In genomic region chr18:36830141-36830495, GRCh38 we compare ENCODE assay signal across 10 cellular contexts. TPM values are rescaled to one million over a fixed set of nuclear protein-coding genes. Genes with fewer than 3 reads are reported as not detected.
DNase-seq lines count a peak whose midpoint lies in the region; ATAC-seq, FAIRE-seq and TF ChIP-seq lines count a peak whose summit lies in the region.
"Had no signal": no experiment of that assay in that cellular context is flagged by ENCODE, and none has a peak within 500 bp of the region (broad histone marks: within the 10 kb centered on the region; RNA-seq: fewer than 3 reads in every experiment).

No MANE protein-coding gene starts in this region.

- no peak for TF ChIP-seq POLR2A in GM12878 (IDR thresholded peaks at IDR 0.05; ENCODE audit: low read depth, low read length)

- no peak for TF ChIP-seq EP300 in GM12878 (IDR thresholded peaks at IDR 0.05; ENCODE audit: borderline replicate concordance in 1 of 2, control insufficient read depth in 1 of 2, low read depth in 2 of 2, low read length in 2 of 2)

- peak overlapping the region; percentile 98 for H2AFZ ChIP-seq in GM12878 (ENCODE audit: control insufficient read depth, low read depth, low read length)

- H3K9me3 ChIP-seq in BLaER1 treated with 17β-estradiol and CSF1 and Interleukin-3, amounts not matched to agents 10 nM and 100 nM (replicated peaks in 1 of 11) = peaks cover 0 to 13% (median 0%) of the 10 kb centered on the region in 11 experiments; a peak in 5 of 22 replicates
- H3K9me3 ChIP-seq in GM12878 (replicated peaks; ENCODE audit: control insufficient read depth, insufficient read depth, low read length) = no peaks in the 10 kb centered on the region
- H3K9me3 ChIP-seq: spleen had no signal

- H3K27ac ChIP-seq in BLaER1 treated with 17β-estradiol and CSF1 and Interleukin-3, amounts not matched to agents 10 nM and 100 nM = no peak overlapping the region
- no peak overlapping the region for H3K27ac ChIP-seq in GM12878 (ENCODE audit: control insufficient read depth, insufficient read depth)

- POLR2A ChIA-PET in GM12878 (lab: Charles Lee) = no interaction called here

- TF ChIP-seq CTCF in GM12878 (IDR thresholded peaks at IDR 0.05 in 2 of 3, conservative IDR thresholded peaks at IDR 0.05 in 1 of 3; ENCODE audit: control insufficient read depth in 2 of 3, extremely low read depth in 1 of 3, insufficient read depth in 1 of 3, low read depth in 3 of 3, low read length in 3 of 3) (no peak), natural killer cell (IDR thresholded peaks at IDR 0.05) (no peak)

- no peak for ATAC-seq in GM12878
- no peak for ATAC-seq in natural killer cell
- no peak for ATAC-seq in HG03439 (IDR thresholded peaks at IDR 0.05; ENCODE audit: unreplicated experiment)
- no peak for ATAC-seq in GM18519 (IDR thresholded peaks at IDR 0.05; ENCODE audit: low FRiP score, unreplicated experiment)

- H3K4me3 ChIP-seq in BLaER1 treated with 17β-estradiol and CSF1 and Interleukin-3, amounts not matched to agents 10 nM and 100 nM = peak overlapping the region in 9 of 10 experiments; percentile 79 to 98 (median 90); a peak in 10 of 20 replicates
- peak overlapping the region; percentile 75 for H3K4me3 ChIP-seq in GM12878

- H3K36me3 ChIP-seq in BLaER1 treated with 17β-estradiol and CSF1 and Interleukin-3, amounts not matched to agents 10 nM and 100 nM = peaks cover 0 to 19% (median 9%) of the 10 kb centered on the region in 11 experiments; a peak in 14 of 22 replicates
- H3K36me3 ChIP-seq in GM12878 (ENCODE audit: control insufficient read depth in 2 of 2, insufficient read depth in 2 of 2, low read length in 1 of 2) = no peaks in the 10 kb centered on the region

- peaks cover 26% of the 10 kb centered on the region for H3K79me2 ChIP-seq in GM12878 (ENCODE audit: control insufficient read depth, insufficient read depth, low read length)

- SMC1A ChIA-PET in GM12878 (lab: Charles Lee; ENCODE audit: uncharacterized antibody, unreplicated experiment) = interaction anchor here (1.5 kb wide), 1 partner anchor 19 kb away, joined by 6 read pairs; no protein-coding TSS in a partner anchor

- H3K36me3 Mint-ChIP-seq in IgD-negative memory B cell (no peaks in the 10 kb centered on the region), natural killer cell (no peaks in the 10 kb centered on the region)

- H3K4me3 Mint-ChIP-seq in IgD-negative memory B cell (peak overlapping the region; percentile 89 to 99 (median 96)), natural killer cell (peak overlapping the region; percentile 84)

- H3K9me3 Mint-ChIP-seq in IgD-negative memory B cell (no peaks in the 10 kb centered on the region), natural killer cell (no peaks in the 10 kb centered on the region)

- no peak for FAIRE-seq in GM12878 (lab: Jason Lieb, UNC)
- FAIRE-seq: GM12892 had no signal

- H3K27me3 Mint-ChIP-seq in IgD-negative memory B cell (no peaks in the 10 kb centered on the region), natural killer cell (ENCODE audit: low read depth in 2 of 2) (no peaks in the 10 kb centered on the region)

- intact Hi-C loops in GM12878 (cut with micrococcal nuclease; ENCODE audit: unreplicated experiment) = no loop called here
- intact Hi-C loops in natural killer cell (cut with micrococcal nuclease) = no loop called here

- CTCF ChIA-PET in GM12878 (lab: Yijun Ruan, JAX) = interaction anchor here (1.2 to 1.7 kb wide), 4 partner anchors 9 to 33 kb away, joined by 3 to 9 read pairs (median 5); no protein-coding TSS in a partner anchor

- DNase-seq in GM12878 (ENCODE audit: low read depth, low spot score) = no peak
- DNase-seq in natural killer cell = no peak
- DNase-seq in GDM1 (lab: John Stamatoyannopoulos, UW) = no peak
- no peak for DNase-seq in AG08396 (ENCODE audit: low spot score)
- DNase-seq: spleen had no signal

- H4K20me1 ChIP-seq in BLaER1 treated with 17β-estradiol and CSF1 and Interleukin-3, amounts not matched to agents 10 nM and 100 nM = no peaks in the 10 kb centered on the region
- H4K20me1 ChIP-seq in GM12878 (ENCODE audit: control insufficient read depth, insufficient read depth) = no peaks in the 10 kb centered on the region

- no peaks in the 10 kb centered on the region for H3K27me3 ChIP-seq in BLaER1 treated with 17β-estradiol and CSF1 and Interleukin-3, amounts not matched to agents 10 nM and 100 nM
- no peaks in the 10 kb centered on the region for H3K27me3 ChIP-seq in GM12878 (replicated peaks in 1 of 2; ENCODE audit: control insufficient read depth in 2 of 2, insufficient read depth in 2 of 2, low read length in 1 of 2)
- H3K27me3 ChIP-seq: spleen had no signal

- H3K4me1 ChIP-seq in BLaER1 treated with 17β-estradiol and CSF1 and Interleukin-3, amounts not matched to agents 10 nM and 100 nM = peaks cover 22 to 29% (median 26%) of the 10 kb centered on the region in 10 experiments
- no peaks in the 10 kb centered on the region for H3K4me1 ChIP-seq in GM12878 (ENCODE audit: control insufficient read depth, insufficient read depth, low read length)

- H3K27ac Mint-ChIP-seq in IgD-negative memory B cell (peak overlapping the region; percentile 75 to 94 (median 81)), natural killer cell (peak overlapping the region; percentile 52 to 72)

- H3K4me1 Mint-ChIP-seq in IgD-negative memory B cell = peaks cover 16 to 23% (median 21%) of the 10 kb centered on the region in 3 donors
- peaks cover 23 to 36% of the 10 kb centered on the region in 2 donors for H3K4me1 Mint-ChIP-seq in natural killer cell

- BruUV-seq in GM12878 (replicated peaks; lab: Mats Ljungman, UMichigan) = TSS peak; percentile 65

- in situ Hi-C loops in GM12878 (cut with MboI) = no loop called here

- 93% methylated on average over 1 of the region's 1 CpG for WGBS in GM12878 (ENCODE audit: insufficient coverage, insufficient replicate concordance, low lambda C conversion rate, missing lambda C conversion rate)

- TF ChIP-seq RAD21 in GM12878 (IDR thresholded peaks at IDR 0.05; ENCODE audit: insufficient read depth, low read depth, low read length) = no peak

- RAD21 ChIA-PET in GM12878 (lab: Charles Lee; ENCODE audit: unreplicated experiment) = no interaction called here

- peak overlapping the region; percentile 75 to 89 (median 85) for H3K4me2 ChIP-seq in BLaER1 treated with 17β-estradiol and CSF1 and Interleukin-3, amounts not matched to agents 10 nM and 100 nM
- peak overlapping the region; percentile 92 for H3K4me2 ChIP-seq in GM12878 (ENCODE audit: control insufficient read depth, insufficient read depth)

- H3K9ac ChIP-seq in BLaER1 treated with 17β-estradiol and CSF1 and Interleukin-3, amounts not matched to agents 10 nM and 100 nM = peak overlapping the region in 7 of 11 experiments; percentile 82 to 92 (median 87); a peak in 6 of 22 replicates
- H3K9ac ChIP-seq in GM12878 (ENCODE audit: control insufficient read depth, insufficient read depth, low read length) = no peak overlapping the region

TF ChIP-seq in GM12878, 131 proteins besides CTCF, POLR2A, EP300 and RAD21 (continues in another document):
- TF ChIP-seq SREBF1 (IDR thresholded peaks at IDR 0.05; ENCODE audit: low read length) (no peak), RCOR1 (conservative IDR thresholded peaks at IDR 0.05; ENCODE audit: low read depth, low read length) (no peak), IRF4 (IDR thresholded peaks at IDR 0.05; ENCODE audit: low read depth, low read length) (no peak)

RNA-seq across cellular contexts. Expression of gene KIAA1328, which starts 1.2 kb away (rescaled TPM):
- polyA plus RNA-seq in IgD-negative memory B cell (12.6 TPM), GM12878 (2011; rRNA removed) (5.0 and 7.1 TPM in 2 replicates), GM12878 (2014; fragmentation: Illumina TruSeq; extraction: Trizol) (6.0 and 7.6 TPM in 2 replicates), GM12878 (2014; fragmentation: Nextera tagmentation; extraction: Ambion mirVana) (1 to 10 TPM; 3.1 to 4.1 TPM), GM12878 (2014; rRNA removed) (3.5 and 3.9 TPM in 2 replicates), GM12878 (2016; fragmentation: Nextera tagmentation; extraction: Ambion mirVana) (1 to 10 TPM; 4.7 to 5.0 TPM)
- 57.8 and 58.8 TPM in 2 replicates for total RNA-seq in GM12878 (2013; cell fraction: nucleolus; rRNA removed)
- total RNA-seq in GM12878 (2014; rRNA removed) (4.5 and 6.3 TPM in 2 replicates), GM12878 (2014; rRNA removed; fragmentation: Illumina TruSeq; extraction: Trizol) (7.1 and 8.4 TPM in 2 replicates), GM12878 (2021) (3.3 and 3.8 TPM in 2 replicates), natural killer cell (10 to 100 TPM; 12.3 to 14.3 (median 13.2) TPM)
- polyA plus RNA-seq in GM12878 (2011; ENCODE audit: low read depth) = 2.5 TPM
- 2.7 and 3.4 TPM in 2 replicates for polyA plus RNA-seq in GM12878 (2011; cell fraction: cytosol; rRNA removed)
- 8.4 and 9.2 TPM in 2 replicates for polyA plus RNA-seq in GM12878 (2011; cell fraction: nucleus; rRNA removed)
- 2.3 and 2.8 TPM in 2 replicates for polyA plus RNA-seq in GM12878 (2012)
- 11.2 and 18.4 TPM in 2 replicates for polyA minus RNA-seq in GM12878 (2011; rRNA and poly(A)+ RNA removed)
- polyA minus RNA-seq in GM12878 (2011; cell fraction: cytosol; rRNA and poly(A)+ RNA removed) = 3.6 and 4.1 TPM in 2 replicates
- polyA minus RNA-seq in GM12878 (2011; cell fraction: nucleus; rRNA and poly(A)+ RNA removed) = 16.4 and 22.6 TPM in 2 replicates

RNA-seq across cellular contexts. Expression of gene TPGS2, which starts 1.3 kb away (rescaled TPM):
- polyA plus RNA-seq in IgD-negative memory B cell (50.1 TPM), GM12878 (2011; rRNA removed) (134 and 181 TPM in 2 replicates), GM12878 (2014; fragmentation: Illumina TruSeq; extraction: Trizol) (111 and 116 TPM in 2 replicates), GM12878 (2014; fragmentation: Nextera tagmentation; extraction: Ambion mirVana) (10 to 100 TPM; 39.8 to 43.5 TPM), GM12878 (2014; rRNA removed) (75.5 and 93.5 TPM in 2 replicates), GM12878 (2016; fragmentation: Nextera tagmentation; extraction: Ambion mirVana) (100 to 1,000 TPM; 140 to 147 TPM)
- total RNA-seq in GM12878 (2013; cell fraction: nucleolus; rRNA removed) = 112 and 118 TPM in 2 replicates
- total RNA-seq in GM12878 (2014; rRNA removed) (69.4 and 80.3 TPM in 2 replicates), GM12878 (2014; rRNA removed; fragmentation: Illumina TruSeq; extraction: Trizol) (60.7 and 66.2 TPM in 2 replicates), GM12878 (2021) (84.4 and 87.1 TPM in 2 replicates), natural killer cell (10 to 100 TPM; 27.0 to 36.0 (median 33.7) TPM)
- polyA plus RNA-seq in GM12878 (2011; ENCODE audit: low read depth) = 43.5 TPM
- 216 and 218 TPM in 2 replicates for polyA plus RNA-seq in GM12878 (2011; cell fraction: cytosol; rRNA removed)
- polyA plus RNA-seq in GM12878 (2011; cell fraction: nucleus; rRNA removed) = 87.5 and 102 TPM in 2 replicates
- 50.7 and 55.7 TPM in 2 replicates for polyA plus RNA-seq in GM12878 (2012)
- polyA minus RNA-seq in GM12878 (2011; rRNA and poly(A)+ RNA removed) = 160 and 209 TPM in 2 replicates
- 45.3 and 47.7 TPM in 2 replicates for polyA minus RNA-seq in GM12878 (2011; cell fraction: cytosol; rRNA and poly(A)+ RNA removed)
- polyA minus RNA-seq in GM12878 (2011; cell fraction: nucleus; rRNA and poly(A)+ RNA removed) = 51.3 and 73.0 TPM in 2 replicates
